14 cellular contexts compared by ENCODE assay signal in genomic region chr3:30397030-30397429, GRCh38.
A peak's percentile ranks its signal among the peaks of the same experiment; 100 is the strongest.
DNase-seq lines count a peak whose midpoint lies in the region; ATAC-seq and TF ChIP-seq lines count a peak whose summit lies in the region.
"Had no signal": no experiment of that assay in that cellular context is flagged by ENCODE, and none has a peak within 500 bp of the region (broad histone marks: within the 10 kb centered on the region; RNA-seq: fewer than 3 reads in every experiment).

No MANE protein-coding gene starts in this region.

- DNase-seq in mammary epithelial cell (no peak), breast epithelium (ENCODE audit: low spot score in 2 of 2) (no peak), esophagus muscularis mucosa (ENCODE audit: extremely low spot score) (no peak), left cardiac atrium (no peak), SK-N-DZ (ENCODE audit: low spot score) (no peak), foreskin keratinocyte (no peak)
- DNase-seq in CD4-positive, alpha-beta memory T cell, result no peak
- DNase-seq: C1 segment of cervical spinal cord; CD4-positive, alpha-beta T cell; DND-41; GDM1; HCEC 1CT; HFFc6 had no signal

- dilution Hi-C loops in mammary epithelial cell (cut with HindIII; ENCODE audit: low sequenced_read_pairs), result no loop called here

- H3K27ac ChIP-seq in mammary epithelial cell (ENCODE audit: insufficient read depth, low read depth, low read length), result no peak overlapping the region
- no peak overlapping the region for H3K27ac ChIP-seq in breast epithelium
- peak overlapping the region in 3 of 4 donors; percentile 54 to 63 (median 63) for H3K27ac ChIP-seq in esophagus muscularis mucosa (replicated peaks in 1 of 4)
- no peak overlapping the region for H3K27ac ChIP-seq in CD4-positive, alpha-beta memory T cell (ENCODE audit: low read depth, low read length)
- no peak overlapping the region for H3K27ac ChIP-seq in foreskin keratinocyte

- H3K27me3 Mint-ChIP-seq in CD4-positive, alpha-beta memory T cell, result peaks cover 0 to 6% of the 10 kb centered on the region in 2 donors
- H3K27me3 Mint-ChIP-seq: CD4-positive, alpha-beta T cell had no signal

- peak; percentile 60 to 78 for ATAC-seq in left cardiac atrium
- ATAC-seq in foreskin keratinocyte, result no peak

- H3K36me3 ChIP-seq in mammary epithelial cell (ENCODE audit: insufficient read depth, low read length) (no peaks in the 10 kb centered on the region), breast epithelium (no peaks in the 10 kb centered on the region), esophagus muscularis mucosa (no peaks in the 10 kb centered on the region)
- no peaks in the 10 kb centered on the region for H3K36me3 ChIP-seq in CD4-positive, alpha-beta memory T cell (ENCODE audit: insufficient read depth, low read length)

- peaks cover 0 to 9% (median 6%) of the 10 kb centered on the region in 4 donors for H3K4me1 Mint-ChIP-seq in CD4-positive, alpha-beta memory T cell

- peaks cover 0 to 4% (median 0%) of the 10 kb centered on the region in 8 donors for H3K9me3 Mint-ChIP-seq in CD4-positive, alpha-beta memory T cell
- H3K9me3 Mint-ChIP-seq: CD4-positive, alpha-beta T cell; HFFc6 had no signal

- H3K27me3 ChIP-seq in mammary epithelial cell (ENCODE audit: insufficient read depth, low read length) (no peaks in the 10 kb centered on the region), breast epithelium (no peaks in the 10 kb centered on the region), esophagus muscularis mucosa (no peaks in the 10 kb centered on the region), foreskin keratinocyte (no peaks in the 10 kb centered on the region)
- H3K27me3 ChIP-seq in CD4-positive, alpha-beta memory T cell (ENCODE audit: insufficient read depth, low read length), result no peaks in the 10 kb centered on the region

- no peaks in the 10 kb centered on the region for H3K79me2 ChIP-seq in mammary epithelial cell (ENCODE audit: insufficient read depth, low read length)

- no peaks in the 10 kb centered on the region for H4K20me1 ChIP-seq in mammary epithelial cell (ENCODE audit: insufficient read depth, low read length)

- 93% methylated on average over 1 of the region's 1 CpG for WGBS in mammary epithelial cell (ENCODE audit: low coverage, missing lambda C conversion rate)
- 72% methylated on average over 1 of the region's 1 CpG for WGBS in esophagus muscularis mucosa

- no TSS peak for BruUV-seq in mammary epithelial cell (replicated peaks; lab: Mats Ljungman, UMichigan)

- H3K4me3 Mint-ChIP-seq in CD4-positive, alpha-beta memory T cell, result no peak overlapping the region
- H3K4me3 Mint-ChIP-seq: B cell; CD4-positive, alpha-beta T cell; HFFc6 had no signal

- intact Hi-C loops in mammary epithelial cell (cut with micrococcal nuclease) (no loop called here), breast epithelium (cut with DNase I; ENCODE audit: low total_unique reads) (no loop called here), esophagus muscularis mucosa (cut with DNase I) (no loop called here), left cardiac atrium (cut with DNase I) (no loop called here)
- intact Hi-C loops in CD4-positive, alpha-beta memory T cell (cut with micrococcal nuclease), result no loop called here

- H3K4me1 ChIP-seq in mammary epithelial cell (ENCODE audit: insufficient read depth, low read length) (peaks cover 2% of the 10 kb centered on the region), breast epithelium (no peaks in the 10 kb centered on the region), esophagus muscularis mucosa (peaks cover 10 to 57% (median 30%) of the 10 kb centered on the region in 4 donors), foreskin keratinocyte (no peaks in the 10 kb centered on the region)
- no peaks in the 10 kb centered on the region for H3K4me1 ChIP-seq in CD4-positive, alpha-beta memory T cell (ENCODE audit: insufficient read depth, low read length)

- POLR2A ChIA-PET in CD4-positive, alpha-beta memory T cell (lab: Charles Lee; ENCODE audit: partially characterized antibody), result no interaction called here

- no peak overlapping the region for H3K4me3 ChIP-seq in mammary epithelial cell (replicated peaks in 1 of 3; ENCODE audit: insufficient read depth in 1 of 3, low read depth in 2 of 3, low read length in 3 of 3)
- no peak overlapping the region for H3K4me3 ChIP-seq in breast epithelium
- H3K4me3 ChIP-seq in esophagus muscularis mucosa, result no peak overlapping the region
- no peak overlapping the region for H3K4me3 ChIP-seq in CD4-positive, alpha-beta memory T cell (ENCODE audit: low read length in 2 of 2)

- peak; percentile 39 for TF ChIP-seq EP300 in esophagus muscularis mucosa (IDR thresholded peaks at IDR 0.05)

- H3K36me3 Mint-ChIP-seq in CD4-positive, alpha-beta memory T cell, result no peaks in the 10 kb centered on the region

- no peak overlapping the region for H3K9ac ChIP-seq in mammary epithelial cell (ENCODE audit: insufficient read depth, low read length)

- H3K27ac Mint-ChIP-seq in CD4-positive, alpha-beta memory T cell, result no peak overlapping the region
- H3K27ac Mint-ChIP-seq: B cell; CD4-positive, alpha-beta T cell; HFFc6 had no signal

- CTCF ChIA-PET in mammary epithelial cell (lab: Charles Lee; ENCODE audit: low non-redundant PET), result no interaction called here
- CTCF ChIA-PET in CD4-positive, alpha-beta memory T cell (lab: Charles Lee; ENCODE audit: partially characterized antibody), result no interaction called here

- H3K9me3 ChIP-seq in mammary epithelial cell (replicated peaks; ENCODE audit: insufficient read depth, low read length) (no peaks in the 10 kb centered on the region), breast epithelium (no peaks in the 10 kb centered on the region), esophagus muscularis mucosa (no peaks in the 10 kb centered on the region)
- H3K9me3 ChIP-seq in CD4-positive, alpha-beta memory T cell (ENCODE audit: control insufficient read depth in 1 of 2, low read length in 2 of 2), result no peaks in the 10 kb centered on the region

- TF ChIP-seq POLR2A in breast epithelium (IDR thresholded peaks at IDR 0.05) (no peak), esophagus muscularis mucosa (IDR thresholded peaks at IDR 0.05; ENCODE audit: low read depth) (no peak)

- no peak overlapping the region for H3K4me2 ChIP-seq in mammary epithelial cell (ENCODE audit: insufficient read depth, low read depth, low read length)

- TF ChIP-seq CTCF in mammary epithelial cell (conservative IDR thresholded peaks at IDR 0.05 in 1 of 2, IDR thresholded peaks at IDR 0.05 in 1 of 2; ENCODE audit: extremely low read depth in 1 of 2, insufficient read depth in 1 of 2, low read depth in 1 of 2, low read length in 2 of 2) (no peak), breast epithelium (IDR thresholded peaks at IDR 0.05) (no peak), esophagus muscularis mucosa (IDR thresholded peaks at IDR 0.05) (no peak), foreskin keratinocyte (conservative IDR thresholded peaks at IDR 0.05) (no peak)

- H2AFZ ChIP-seq in mammary epithelial cell (ENCODE audit: low read depth, low read length), result peak overlapping the region; percentile 12

- in situ Hi-C loops in mammary epithelial cell (cut with MboI; ENCODE audit: low sequenced_read_pairs in 2 of 2), result no loop called here

Comparison
In these comparisons a context has a peak if more than half of its experiments do, and no peak if none do; other contexts are left out.
1. H3K27ac ChIP-seq: peak in esophagus muscularis mucosa (3 of 4); none in mammary epithelial cell (single experiment), breast epithelium (0 of 2), CD4-positive, alpha-beta memory T cell (single experiment) and foreskin keratinocyte (single experiment).